Comparison of ENCODE assay signal across 1 cellular context in the genomic region with DNA sequence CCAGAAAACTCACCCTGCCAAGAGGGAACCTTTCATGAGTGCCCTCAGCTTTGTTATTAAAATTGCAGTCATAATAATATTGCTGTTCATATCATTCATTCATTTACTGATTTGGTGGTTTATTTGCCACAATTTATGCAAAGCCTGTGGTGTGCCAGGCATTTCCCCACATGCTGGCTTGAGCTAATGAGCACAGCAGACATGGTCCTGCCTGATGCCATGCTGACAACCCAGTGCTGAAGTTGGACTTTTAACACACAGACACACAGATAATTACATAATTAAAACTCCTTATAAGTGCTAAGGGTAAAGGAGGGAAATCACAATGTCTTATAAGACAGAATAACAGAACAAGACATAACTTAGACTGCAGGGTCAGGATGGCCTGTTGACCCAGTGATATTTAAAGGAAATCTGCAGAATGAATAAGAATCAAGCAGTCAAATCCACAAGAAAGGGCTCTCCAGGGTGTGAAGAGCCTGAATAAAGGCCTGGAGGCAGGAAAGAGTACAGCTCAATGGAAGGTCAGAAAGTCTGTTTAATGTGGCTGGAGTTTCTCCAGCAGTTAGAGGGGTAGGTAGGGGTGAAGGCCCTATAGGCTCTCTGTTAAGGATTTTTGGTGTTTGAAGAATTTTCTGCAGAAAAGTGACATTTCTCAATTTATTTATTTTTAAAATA.
TF ChIP-seq lines count a peak whose summit lies in the region.

No MANE protein-coding gene starts in this region.

TF ChIP-seq in SK-N-SH, 30 proteins besides CTCF, POLR2A, EP300 and RAD21:
- TF ChIP-seq REST (IDR thresholded peaks at IDR 0.05; ENCODE audit: low read depth, low read length), result no peak
- no peak for TF ChIP-seq TCF12 (IDR thresholded peaks at IDR 0.05)
- no peak for TF ChIP-seq GABPA (IDR thresholded peaks at IDR 0.05; ENCODE audit: low read depth)
- TF ChIP-seq GATA2 (CRISPR knock-in tag; IDR thresholded peaks at IDR 0.05), result no peak
- no peak for TF ChIP-seq YY1 (IDR thresholded peaks at IDR 0.05; ENCODE audit: low read depth)
- TF ChIP-seq, protein P1, sequence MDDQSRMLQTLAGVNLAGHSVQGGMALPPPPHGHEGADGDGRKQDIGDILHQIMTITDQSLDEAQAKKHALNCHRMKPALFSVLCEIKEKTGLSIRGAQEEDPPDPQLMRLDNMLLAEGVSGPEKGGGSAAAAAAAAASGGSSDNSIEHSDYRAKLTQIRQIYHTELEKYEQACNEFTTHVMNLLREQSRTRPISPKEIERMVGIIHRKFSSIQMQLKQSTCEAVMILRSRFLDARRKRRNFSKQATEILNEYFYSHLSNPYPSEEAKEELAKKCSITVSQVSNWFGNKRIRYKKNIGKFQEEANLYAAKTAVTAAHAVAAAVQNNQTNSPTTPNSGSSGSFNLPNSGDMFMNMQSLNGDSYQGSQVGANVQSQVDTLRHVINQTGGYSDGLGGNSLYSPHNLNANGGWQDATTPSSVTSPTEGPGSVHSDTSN (IDR thresholded peaks at IDR 0.05), result no peak
- TF ChIP-seq NFIC (IDR thresholded peaks at IDR 0.05; ENCODE audit: borderline replicate concordance), result no peak
- TF ChIP-seq, protein P2, sequence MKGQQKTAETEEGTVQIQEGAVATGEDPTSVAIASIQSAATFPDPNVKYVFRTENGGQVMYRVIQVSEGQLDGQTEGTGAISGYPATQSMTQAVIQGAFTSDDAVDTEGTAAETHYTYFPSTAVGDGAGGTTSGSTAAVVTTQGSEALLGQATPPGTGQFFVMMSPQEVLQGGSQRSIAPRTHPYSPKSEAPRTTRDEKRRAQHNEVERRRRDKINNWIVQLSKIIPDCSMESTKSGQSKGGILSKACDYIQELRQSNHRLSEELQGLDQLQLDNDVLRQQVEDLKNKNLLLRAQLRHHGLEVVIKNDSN (IDR thresholded peaks at IDR 0.05; ENCODE audit: borderline replicate concordance, low read depth), result no peak
- TF ChIP-seq RXRA (IDR thresholded peaks at IDR 0.05; ENCODE audit: borderline replicate concordance, low read depth), result no peak
- no peak for TF ChIP-seq RFX5 (IDR thresholded peaks at IDR 0.05; ENCODE audit: low read length)
- no peak for TF ChIP-seq MEF2A (IDR thresholded peaks at IDR 0.05; ENCODE audit: borderline replicate concordance, low read depth)
TF ChIP-seq in SK-N-SH: peak in this region for 0.
